ENCODE assay signal across 12 cellular contexts in the genomic region with DNA sequence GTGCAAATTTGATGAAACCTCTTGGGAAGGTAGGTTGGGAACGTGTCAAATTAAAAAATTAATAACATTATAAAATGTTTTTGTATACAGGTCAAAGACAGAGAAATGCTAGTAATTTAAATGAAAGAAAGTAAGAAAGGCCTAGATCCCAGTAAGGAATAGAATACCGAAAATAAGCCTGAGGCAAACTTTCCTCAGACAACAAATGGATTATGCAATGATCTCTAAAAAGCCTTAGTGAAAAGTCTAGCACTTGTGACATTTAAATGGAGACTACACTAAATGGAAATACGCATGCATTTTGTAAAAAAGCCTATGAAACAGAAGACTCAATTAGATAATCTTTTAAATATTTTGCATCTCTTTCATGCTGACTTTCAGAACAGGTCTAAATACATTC.
"Had no signal": no experiment of that assay in that cellular context is flagged by ENCODE, and none has a peak within 500 bp of the region (broad histone marks: within the 10 kb centered on the region; RNA-seq: fewer than 3 reads in every experiment).

No MANE protein-coding gene starts in this region.

- H3K27ac ChIP-seq: heart right ventricle, left ventricle myocardium inferior, transverse colon had no signal

- DNase-seq: activated CD4-positive, alpha-beta memory T cell treated with anti-CD3 and anti-CD28 coated beads for 36 hours; activated gamma-delta T cell treated with Interleukin-2 at 50 U/mL for 16 hours; activated T-cell treated with anti-CD3 and anti-CD28 coated beads for 4 hours; dermis blood vessel endothelial cell; effector memory CD8-positive, alpha-beta T cell; heart right ventricle; kidney glomerular epithelial cell; left ventricle myocardium inferior; occipital lobe; T-helper 2 cell; transverse colon had no signal

- H3K36me3 ChIP-seq: heart right ventricle, left ventricle myocardium inferior, transverse colon had no signal

- ATAC-seq: activated naive CD4-positive, alpha-beta T cell treated with anti-CD3 and anti-CD28 coated beads, Interleukin-2, amount 50 U/mL, for 72 hours; effector memory CD8-positive, alpha-beta T cell; heart right ventricle had no signal

- H3K4me3 ChIP-seq: heart right ventricle, left ventricle myocardium inferior, transverse colon had no signal

- H3K9me3 ChIP-seq: heart right ventricle, left ventricle myocardium inferior, transverse colon had no signal
